8 cellular contexts compared by ENCODE assay signal in genomic region chr17:75289122-75289831, GRCh38. TPM values are rescaled to one million over a fixed set of nuclear protein-coding genes. Genes with fewer than 3 reads are reported as not detected.
DNase-seq lines count a peak whose midpoint lies in the region; ATAC-seq, FAIRE-seq and TF ChIP-seq lines count a peak whose summit lies in the region.

Gene SLC25A19, minus strand, starts transcription at chr17:75289433. Its CDS starts 2,669 bp downstream, at chr17:75286764.

- H3K79me2 ChIP-seq in mammary epithelial cell (ENCODE audit: insufficient read depth, low read length): peaks cover 12% of the 10 kb centered on the region

- H3K4me2 ChIP-seq in mammary epithelial cell (ENCODE audit: insufficient read depth, low read depth, low read length): peak within 1 kb of the TSS; percentile 97

- intact Hi-C loops in mammary epithelial cell (cut with micrococcal nuclease): loop anchor here (1.0 to 2.0 kb wide), 2 partner anchors 19 to 28 kb away; partner anchors contain the start of genes GGA3 and MRPS7

- dilution Hi-C loops in mammary epithelial cell (cut with HindIII; ENCODE audit: low sequenced_read_pairs): no loop called here

- H3K4me1 ChIP-seq in mammary epithelial cell (ENCODE audit: insufficient read depth, low read length) (peaks cover 9% of the 10 kb centered on the region), iPS-20b (ENCODE audit: insufficient read depth, low read length) (peaks cover 2% of the 10 kb centered on the region; the same call in 1 of the 2 replicates), small intestine (ENCODE audit: control insufficient read depth in 2 of 2, insufficient read depth in 1 of 2, low read depth in 1 of 2, low read length in 1 of 2) (no peaks in the 10 kb centered on the region)

- H3K9me3 ChIP-seq in WERI-Rb-1 (ENCODE audit: severe bottlenecking): no peaks in the 10 kb centered on the region
- H3K9me3 ChIP-seq in mammary epithelial cell (replicated peaks; ENCODE audit: insufficient read depth, low read length): no peaks in the 10 kb centered on the region
- no peaks in the 10 kb centered on the region for H3K9me3 ChIP-seq in iPS-20b (ENCODE audit: insufficient read depth, low read depth, low read length)
- H3K9me3 ChIP-seq in small intestine (ENCODE audit: control insufficient read depth, low read depth): no peaks in the 10 kb centered on the region

- no peaks in the 10 kb centered on the region for H3K27me3 ChIP-seq in WERI-Rb-1 (ENCODE audit: insufficient read depth, low read depth, severe bottlenecking)
- no peaks in the 10 kb centered on the region for H3K27me3 ChIP-seq in mammary epithelial cell (ENCODE audit: insufficient read depth, low read length)
- no peaks in the 10 kb centered on the region; the same call in 1 of the 2 replicates for H3K27me3 ChIP-seq in iPS-20b (ENCODE audit: insufficient read depth, low read length)
- no peaks in the 10 kb centered on the region for H3K27me3 ChIP-seq in small intestine (ENCODE audit: control insufficient read depth in 2 of 2, insufficient read depth in 2 of 2, low read length in 2 of 2)

- FAIRE-seq in small intestine (lab: Jason Lieb, UNC): no peak

- CTCF ChIA-PET in mammary epithelial cell (lab: Charles Lee; ENCODE audit: low non-redundant PET): interaction anchor here (0.6 to 1.6 kb wide), 5 partner anchors 11 to 789 kb away, joined by 3 to 20 read pairs (median 4); partner anchors contain the start of gene MIF4GD

- H2AFZ ChIP-seq in mammary epithelial cell (ENCODE audit: low read depth, low read length): peak within 1 kb of the TSS; percentile 99

- in situ Hi-C loops in mammary epithelial cell (cut with MboI; ENCODE audit: low sequenced_read_pairs in 2 of 2): no loop called here

- H3K36me3 ChIP-seq in WERI-Rb-1 (peaks cover 29% of the 10 kb centered on the region), mammary epithelial cell (ENCODE audit: insufficient read depth, low read length) (peaks cover 4% of the 10 kb centered on the region), iPS-20b (ENCODE audit: insufficient read depth, low read depth, low read length) (peaks cover 18% of the 10 kb centered on the region), small intestine (ENCODE audit: control insufficient read depth in 2 of 2, insufficient read depth in 2 of 2, low read length in 2 of 2) (peaks cover 0 to 4% of the 10 kb centered on the region in 2 donors)

- H3K4me3 ChIP-seq in WERI-Rb-1 (ENCODE audit: low read depth, low read length): peak within 1 kb of the TSS; percentile 93
- H3K4me3 ChIP-seq in mammary epithelial cell (replicated peaks in 1 of 3; ENCODE audit: insufficient read depth in 1 of 3, low read depth in 2 of 3, low read length in 3 of 3): peak within 1 kb of the TSS; percentile 80 to 99 (median 92)
- H3K4me3 ChIP-seq in iPS-20b (ENCODE audit: low read length): peak within 1 kb of the TSS; percentile 94
- peak within 1 kb of the TSS; percentile 54 to 75 for H3K4me3 ChIP-seq in small intestine (ENCODE audit: low read depth in 1 of 2, low read length in 2 of 2)

- WGBS in mammary epithelial cell (ENCODE audit: low coverage, missing lambda C conversion rate): 1% methylated on average over 40 of the region's 65 CpGs
- 0% methylated on average over 60 to 65 of the region's 65 CpGs for WGBS in small intestine, 3 donors

- H4K20me1 ChIP-seq in mammary epithelial cell (ENCODE audit: insufficient read depth, low read length): no peaks in the 10 kb centered on the region

- BruUV-seq in mammary epithelial cell (replicated peaks; lab: Mats Ljungman, UMichigan): no TSS peak

- H3K27ac ChIP-seq in WERI-Rb-1: peak within 1 kb of the TSS; percentile 78
- peak within 1 kb of the TSS; percentile 85 for H3K27ac ChIP-seq in mammary epithelial cell (ENCODE audit: insufficient read depth, low read depth, low read length)
- H3K27ac ChIP-seq in iPS-20b (ENCODE audit: low read length): no peak within 1 kb of the TSS
- peak within 1 kb of the TSS; percentile 88 to 100 for H3K27ac ChIP-seq in small intestine (ENCODE audit: low read depth in 1 of 2, low read length in 1 of 2)

- peak; percentile 100 for DNase-seq in AG08395 (ENCODE audit: low spot score)
- peak; percentile 97 for DNase-seq in NCI-H2227 (lab: John Stamatoyannopoulos, UW; ENCODE audit: unreplicated experiment)
- peak; percentile 100 for DNase-seq in WERI-Rb-1
- peak; percentile 99 for DNase-seq in mammary epithelial cell
- DNase-seq in small intestine: peak; percentile 99

- ATAC-seq in GM18873 (IDR thresholded peaks at IDR 0.05; ENCODE audit: low FRiP score, unreplicated experiment) (peak; percentile 92), HG03139 (IDR thresholded peaks at IDR 0.05; ENCODE audit: unreplicated experiment) (peak; percentile 93)

- TF ChIP-seq CTCF in WERI-Rb-1 (IDR thresholded peaks at IDR 0.05; ENCODE audit: low read depth, low read length) (peak; percentile 68), mammary epithelial cell (conservative IDR thresholded peaks at IDR 0.05 in 1 of 2, IDR thresholded peaks at IDR 0.05 in 1 of 2; ENCODE audit: extremely low read depth in 1 of 2, insufficient read depth in 1 of 2, low read depth in 1 of 2, low read length in 2 of 2) (no peak)

- H3K9ac ChIP-seq in mammary epithelial cell (ENCODE audit: insufficient read depth, low read length) (peak within 1 kb of the TSS; percentile 78), iPS-20b (ENCODE audit: low read depth, low read length) (peak within 1 kb of the TSS; percentile 82)

RNA-seq across cellular contexts. Expression of gene SLC25A19, which starts in this region (rescaled TPM):
- total RNA-seq in mammary epithelial cell: 10 to 100 TPM in 1 of 2 donors, 1 to 10 TPM in 1; 4.5 to 12.1 TPM
- polyA plus RNA-seq in mammary epithelial cell: 14.8 TPM
- polyA minus RNA-seq in mammary epithelial cell: 30.3 TPM
- 10 to 100 TPM; 12.7 to 15.6 (median 12.7) TPM for polyA plus RNA-seq in small intestine
